ENCODE assay signal across 20 cellular contexts in the genomic region with DNA sequence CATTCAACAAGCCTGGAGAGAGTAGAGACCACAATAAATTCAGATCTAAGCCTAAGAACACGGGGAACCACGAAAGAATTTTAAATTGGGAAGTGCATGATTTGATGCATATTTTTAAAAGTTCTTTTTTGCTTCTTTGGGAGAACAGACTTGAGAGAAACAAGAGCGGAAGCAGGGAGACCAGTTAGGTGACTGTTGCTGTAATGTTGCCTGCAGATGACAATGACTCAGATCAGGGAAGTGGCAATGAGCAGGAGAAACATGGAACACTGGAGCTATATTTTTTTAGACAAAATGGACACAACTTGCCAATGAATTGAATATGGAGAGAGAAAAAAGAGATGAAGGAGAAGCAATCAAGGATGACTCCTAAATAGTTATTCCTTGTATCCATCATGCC.
"Had no signal": no experiment of that assay in that cellular context is flagged by ENCODE, and none has a peak within 500 bp of the region (broad histone marks: within the 10 kb centered on the region; RNA-seq: fewer than 3 reads in every experiment).

No MANE protein-coding gene starts in this region.

- ATAC-seq: activated T-cell treated with anti-CD3 and anti-CD28 coated beads, Interleukin-2, amount 50 U/mL, for 4 hours had no signal

- H3K4me3 ChIP-seq: cardiac muscle cell had no signal

- H3K27me3 ChIP-seq: cardiac muscle cell had no signal

- FAIRE-seq: astrocyte had no signal

- H3K36me3 ChIP-seq: cardiac muscle cell had no signal

- H3K27ac ChIP-seq: cardiac muscle cell, VCaP had no signal

- DNase-seq: activated CD4-positive, alpha-beta memory T cell treated with anti-CD3 and anti-CD28 coated beads for 36 hours; activated CD4-positive, alpha-beta T cell treated with anti-CD3 and anti-CD28 coated beads, Interleukin-2, amount 10 ng/mL, durations not matched to agents 7 days and 5 days; activated CD4-positive, CD25-positive, alpha-beta regulatory T cell; activated CD8-positive, alpha-beta memory T cell treated with anti-CD3 and anti-CD28 coated beads for 24 hours; activated gamma-delta T cell; activated naive CD4-positive, alpha-beta T cell treated with anti-CD3 and anti-CD28 coated beads for 36 hours; activated T-cell treated with anti-CD3 and anti-CD28 coated beads, Interleukin-2, amount 50 U/mL, for 4 hours; amygdala; Kasumi-1; NCI-H1105 treated with DMSO at 0.1 percent for 48 hours; NCI-H1436 treated with DMSO at 0.1 percent for 48 hours; NCI-H187; NCI-H2081; NCI-H524; SHP77 treated with DMSO at 0.1 percent for 48 hours; T-helper 2 cell; T1000 had no signal
